ENCODE assay signal across 8 cellular contexts in the genomic region with DNA sequence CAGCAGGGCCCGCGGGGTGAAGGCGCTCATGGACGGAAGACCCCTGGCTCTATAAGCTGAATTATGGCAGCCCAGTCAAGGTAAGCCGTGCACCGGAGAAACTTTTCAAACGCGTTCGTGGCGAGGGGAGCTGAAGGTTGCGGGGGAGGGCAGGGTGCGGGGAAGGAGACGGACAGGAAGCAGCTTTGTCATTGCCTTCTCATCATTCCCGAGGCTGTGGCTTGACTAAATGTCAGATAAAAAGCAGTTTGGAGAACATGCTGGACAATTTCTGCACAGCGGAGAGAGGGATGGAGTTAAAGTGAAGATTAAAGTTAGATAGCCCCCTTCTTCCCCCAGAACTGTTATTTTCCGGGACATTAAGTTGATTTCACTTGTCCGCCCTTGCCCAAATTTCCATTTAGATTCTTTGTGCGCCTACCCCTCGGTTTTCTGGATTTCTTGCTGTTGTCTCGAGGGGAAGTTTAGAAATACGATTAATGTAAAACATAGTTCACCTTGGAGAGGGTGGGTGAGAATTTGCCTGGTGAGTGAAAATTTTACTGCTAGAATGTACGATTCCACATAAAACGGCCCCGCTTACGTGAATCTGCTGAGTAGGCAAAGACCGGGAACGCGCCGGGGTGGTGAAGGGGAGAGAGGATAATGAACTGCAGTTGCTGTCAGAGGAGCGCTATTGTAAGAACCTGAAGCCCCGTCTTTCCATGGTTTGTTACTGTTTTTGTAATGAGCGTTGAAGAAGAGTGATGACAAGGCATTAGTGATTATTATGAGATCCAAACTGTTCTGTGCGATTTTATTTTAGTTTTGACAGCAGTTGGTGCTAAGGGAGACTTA.
DNase-seq lines count a peak whose midpoint lies in the region; ATAC-seq and TF ChIP-seq lines count a peak whose summit lies in the region.

No MANE protein-coding gene starts in this region.

- H3K4me3 Mint-ChIP-seq in immature natural killer cell = peak overlapping the region; percentile 91 to 98 (median 95)

- ATAC-seq in GM18498 (IDR thresholded peaks at IDR 0.05; ENCODE audit: unreplicated experiment) = no peak

- H3K27ac Mint-ChIP-seq in immature natural killer cell = peak overlapping the region; percentile 83 to 98 (median 94)

- H3K4me3 ChIP-seq in brain microvascular endothelial cell (ENCODE audit: low read depth, low read length) = peak overlapping the region; percentile 86
- peak overlapping the region; percentile 76 to 93 (median 93) for H3K4me3 ChIP-seq in skeletal muscle tissue (ENCODE audit: low read length in 3 of 3)

- peaks cover 4 to 9% (median 5%) of the 10 kb centered on the region in 3 donors for H3K27me3 Mint-ChIP-seq in immature natural killer cell (ENCODE audit: low read depth in 3 of 3)

- in situ Hi-C loops in brain microvascular endothelial cell (cut with HindIII; ENCODE audit: low pct_ligation_motif_present, low sequenced_read_pairs) = no loop called here

- H3K27ac ChIP-seq in brain microvascular endothelial cell (peak overlapping the region; percentile 99), skeletal muscle tissue (ENCODE audit: low read depth, low read length) (peak overlapping the region; percentile 96)

- H3K27me3 ChIP-seq in brain microvascular endothelial cell (replicated peaks) (no peaks in the 10 kb centered on the region), skeletal muscle tissue (ENCODE audit: control insufficient read depth in 3 of 3, insufficient read depth in 3 of 3, low read length in 3 of 3) (no peaks in the 10 kb centered on the region)

- no peaks in the 10 kb centered on the region for H3K9me3 Mint-ChIP-seq in immature natural killer cell

- H3K4me1 ChIP-seq in skeletal muscle tissue (ENCODE audit: control insufficient read depth in 3 of 3, insufficient read depth in 3 of 3, low read length in 3 of 3) = peaks cover 29 to 42% (median 36%) of the 10 kb centered on the region in 3 donors

- peaks cover 48 to 71% of the 10 kb centered on the region in 2 donors for H3K4me1 Mint-ChIP-seq in immature natural killer cell

- H3K36me3 Mint-ChIP-seq in immature natural killer cell = no peaks in the 10 kb centered on the region

- no peaks in the 10 kb centered on the region for H3K9me3 ChIP-seq in skeletal muscle tissue (ENCODE audit: control insufficient read depth in 3 of 3, low read length in 3 of 3)

- H3K36me3 ChIP-seq in brain microvascular endothelial cell (replicated peaks) (no peaks in the 10 kb centered on the region), skeletal muscle tissue (ENCODE audit: control insufficient read depth in 3 of 3, insufficient read depth in 3 of 3, low read length in 3 of 3) (no peaks in the 10 kb centered on the region)

- no peak for TF ChIP-seq CTCF in brain microvascular endothelial cell (IDR thresholded peaks at IDR 0.05; ENCODE audit: low read depth, low read length, missing control alignments)

- peak overlapping the region; percentile 87 to 94 (median 93) for H3K9ac ChIP-seq in skeletal muscle tissue (ENCODE audit: low read depth in 1 of 3, low read length in 3 of 3)

- DNase-seq in DMS53 (lab: John Stamatoyannopoulos, UW) = peak; percentile 80
- DNase-seq in M059J (ENCODE audit: low read depth) = peak; percentile 61
- DNase-seq in T-helper 1 cell = peak in 4 of 5 donors; percentile 18 to 41 (median 25)
- DNase-seq in brain microvascular endothelial cell = peak; percentile 44
- DNase-seq in immature natural killer cell = peak; percentile 18 to 22 (median 21)
- DNase-seq in NK-92 treated with Interleukin-12 subunit alpha and Interleukin-12 subunit beta, amount 100 ng/mL, for 24 hours (lab: John Stamatoyannopoulos, UW) = no peak
